In the genomic region with DNA sequence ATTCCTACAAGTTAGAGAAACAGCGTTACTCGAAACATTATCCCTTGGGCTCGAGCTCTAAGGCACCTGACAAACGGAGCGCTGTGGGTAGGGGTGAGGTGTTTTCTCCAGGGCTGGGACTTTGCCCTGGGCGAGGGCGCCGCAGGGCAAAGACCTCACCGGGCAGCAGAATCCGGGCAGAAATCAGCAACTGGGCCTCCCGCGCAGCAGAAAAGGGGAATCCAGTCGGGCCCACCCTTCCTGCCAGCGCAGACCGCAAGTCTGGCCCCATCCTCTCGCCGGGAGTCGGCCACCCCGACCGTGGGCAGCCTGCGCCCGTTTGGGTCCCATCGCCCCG, we compare ENCODE assay signal across 8 cellular contexts. TPM values are rescaled to one million over a fixed set of nuclear protein-coding genes. Genes with fewer than 3 reads are reported as not detected.
A peak's percentile ranks its signal among the peaks of the same experiment; 100 is the strongest.
DNase-seq lines count a peak whose midpoint lies in the region; ATAC-seq and TF ChIP-seq lines count a peak whose summit lies in the region.

No MANE protein-coding gene starts in this region.

- intact Hi-C loops in CD4-positive, alpha-beta T cell (cut with DNase I, micrococcal nuclease): loop anchor here in 1 of 2 experiments (2.0 to 10.0 kb wide), 5 partner anchors 165 to 1419 kb away; partner anchors contain the start of genes FAM151B, JMY, MTX3 and SERINC5

- H2BK12ac ChIP-seq in neuronal stem cell (ENCODE audit: low read length): no peak overlapping the region

- H2BK5ac ChIP-seq in neuronal stem cell (ENCODE audit: low read length): no peak overlapping the region

- H3K4me1 ChIP-seq in SJSA1 (replicated peaks) (peaks cover 20% of the 10 kb centered on the region), neuronal stem cell (ENCODE audit: control insufficient read depth in 2 of 2, insufficient read depth in 1 of 2, low read depth in 1 of 2, low read length in 2 of 2) (peaks cover 6 to 12% of the 10 kb centered on the region in 2 donors)

- peaks cover 42% of the 10 kb centered on the region for H3K36me3 Mint-ChIP-seq in CD4-positive, alpha-beta T cell (ENCODE audit: low read depth)

- no peaks in the 10 kb centered on the region for H3K9me3 Mint-ChIP-seq in CD4-positive, alpha-beta T cell

- no peak for TF ChIP-seq POLR2A in erythroblast (IDR thresholded peaks at IDR 0.05; ENCODE audit: low read length)

- CTCF ChIA-PET in CD4-positive, alpha-beta T cell (lab: Charles Lee): no interaction called here

- H3K27me3 Mint-ChIP-seq in CD4-positive, alpha-beta T cell: no peaks in the 10 kb centered on the region

- H4K91ac ChIP-seq in neuronal stem cell (ENCODE audit: low read depth, low read length, poor library complexity): no peak overlapping the region

- no peaks in the 10 kb centered on the region for H3K9me3 ChIP-seq in CD4-positive, alpha-beta T cell (ENCODE audit: control insufficient read depth, low read length)
- H3K9me3 ChIP-seq in SJSA1 (replicated peaks): no peaks in the 10 kb centered on the region
- no peaks in the 10 kb centered on the region for H3K9me3 ChIP-seq in neuronal stem cell (replicated peaks in 1 of 2; ENCODE audit: control insufficient read depth in 2 of 2, insufficient read depth in 1 of 2, low read depth in 1 of 2, low read length in 2 of 2)

- no peak overlapping the region for H2AK5ac ChIP-seq in neuronal stem cell (ENCODE audit: low read depth, low read length)

- peak overlapping the region; percentile 84 for H3K4me3 Mint-ChIP-seq in CD4-positive, alpha-beta T cell

- H3K36me3 ChIP-seq in SJSA1 (peaks cover 33% of the 10 kb centered on the region), neuronal stem cell (replicated peaks in 1 of 2; ENCODE audit: control insufficient read depth in 2 of 2, insufficient read depth in 2 of 2, low read length in 2 of 2) (peaks cover 0 to 41% of the 10 kb centered on the region in 2 donors)

- no peak overlapping the region for H3K27ac ChIP-seq in CD4-positive, alpha-beta T cell (ENCODE audit: low read depth, low read length)
- peak overlapping the region; percentile 88 for H3K27ac ChIP-seq in SJSA1
- H3K27ac ChIP-seq in neuronal stem cell (replicated peaks; ENCODE audit: low read length): peak overlapping the region; percentile 54

- H3K23ac ChIP-seq in neuronal stem cell (ENCODE audit: low read depth, low read length, poor library complexity): peak overlapping the region; percentile 52

- WGBS in neuronal stem cell (ENCODE audit: extremely low coverage in 2 of 2, insufficient read length in 2 of 2, insufficient replicate concordance in 1 of 2), 2 donors: no CpG with 5 or more reads among the region's 24 CpGs

- H3K14ac ChIP-seq in neuronal stem cell (ENCODE audit: low read length): peak overlapping the region; percentile 71

- TF ChIP-seq CTCF in CD4-positive, alpha-beta T cell (IDR thresholded peaks at IDR 0.05): no peak

- POLR2A ChIA-PET in CD4-positive, alpha-beta T cell (lab: Charles Lee): interaction anchor here (0.6 to 2.1 kb wide), 6 partner anchors 11 to 648 kb away, joined by 4 to 11 read pairs (median 6); partner anchors contain the start of genes ZCCHC9 and ZFYVE16

- H3K4me1 Mint-ChIP-seq in CD4-positive, alpha-beta T cell (ENCODE audit: low read depth): peaks cover 30% of the 10 kb centered on the region

- H2BK120ac ChIP-seq in neuronal stem cell (ENCODE audit: low read depth, low read length): no peak overlapping the region

- DNase-seq in CD4-positive, alpha-beta T cell: peak in 2 of 10 experiments; percentile 6 to 37
- peak; percentile 51 to 74 for DNase-seq in SJSA1 (ENCODE audit: low read depth in 1 of 2, low spot score in 2 of 2)
- DNase-seq in erythroblast (lab: John Stamatoyannopoulos, UW): peak; percentile 80 to 82
- DNase-seq in neuronal stem cell (ENCODE audit: low spot score): no peak
- DNase-seq in medulla oblongata (ENCODE audit: extremely low spot score): no peak

- H3K79me1 ChIP-seq in neuronal stem cell (ENCODE audit: low read depth, low read length): peaks cover 4% of the 10 kb centered on the region

- no peak overlapping the region for H3K4ac ChIP-seq in neuronal stem cell (ENCODE audit: low read length)

- no peak overlapping the region for H2BK15ac ChIP-seq in neuronal stem cell (ENCODE audit: low read length)

- H3K4me2 ChIP-seq in neuronal stem cell (ENCODE audit: insufficient read depth, low read length, poor library complexity, severe bottlenecking): peak overlapping the region; percentile 71

- no peak overlapping the region for H4K8ac ChIP-seq in neuronal stem cell (ENCODE audit: low read depth, low read length)

- ATAC-seq in CD4-positive, alpha-beta T cell (ENCODE audit: poor library complexity): no peak
- peak; percentile 2 for ATAC-seq in GM19438 (IDR thresholded peaks at IDR 0.05; ENCODE audit: low read depth, unreplicated experiment)
- no peak for ATAC-seq in HG03520 (IDR thresholded peaks at IDR 0.05; ENCODE audit: unreplicated experiment)
- ATAC-seq in HG03571 (IDR thresholded peaks at IDR 0.05; ENCODE audit: unreplicated experiment): no peak

- H3K4me3 ChIP-seq in SJSA1 (peak overlapping the region; percentile 95), neuronal stem cell (ENCODE audit: low read length in 2 of 2) (peak overlapping the region; percentile 89 to 91)

- peak overlapping the region; percentile 88 for H3K18ac ChIP-seq in neuronal stem cell (ENCODE audit: low read length)

- H3K27ac Mint-ChIP-seq in CD4-positive, alpha-beta T cell: peak overlapping the region; percentile 95

- H3K9ac ChIP-seq in neuronal stem cell (ENCODE audit: low read depth, low read length, poor library complexity): peak overlapping the region; percentile 94

- no peaks in the 10 kb centered on the region for H3K27me3 ChIP-seq in CD4-positive, alpha-beta T cell (ENCODE audit: control insufficient read depth, insufficient read depth, low read length)
- H3K27me3 ChIP-seq in SJSA1 (replicated peaks): no peaks in the 10 kb centered on the region
- H3K27me3 ChIP-seq in neuronal stem cell (ENCODE audit: control insufficient read depth in 3 of 3, insufficient read depth in 3 of 3, low read depth in 1 of 3, low read length in 3 of 3): no peaks in the 10 kb centered on the region

- H2AFZ ChIP-seq in neuronal stem cell (ENCODE audit: low read length): peak overlapping the region; percentile 84

RNA-seq across cellular contexts. Expression of gene MSH3, which starts 0.4 kb away (rescaled TPM):
- 10 to 100 TPM; 11.3 to 13.0 TPM for total RNA-seq in CD4-positive, alpha-beta T cell
- total RNA-seq in SJSA1 (2014; rRNA removed; shearing (Covaris generic)): 7.7 and 12.9 TPM in 2 replicates
- polyA plus RNA-seq in neuronal stem cell (2013, experiment 1 of 2): 11.4 TPM
- polyA plus RNA-seq in neuronal stem cell (2013, experiment 2 of 2): 11.8 TPM

RNA-seq across cellular contexts. Expression of gene DHFR, which starts 0.8 kb away (rescaled TPM):
- total RNA-seq in CD4-positive, alpha-beta T cell: 1 to 10 TPM; 3.6 to 4.0 TPM
- 145 and 147 TPM in 2 replicates for total RNA-seq in SJSA1 (2014; rRNA removed; shearing (Covaris generic))
- polyA plus RNA-seq in neuronal stem cell (2013, experiment 1 of 2): 139 TPM
- 143 TPM for polyA plus RNA-seq in neuronal stem cell (2013, experiment 2 of 2)

Comparison
In these comparisons a context has a peak if more than half of its experiments do, and no peak if none do; other contexts are left out.
1. DNase-seq: peak in SJSA1 (2 of 2) and erythroblast (2 of 2); none in neuronal stem cell (single experiment) and medulla oblongata (single experiment).
2. RNA of gene DHFR, which starts 0.8 kb away (total RNA-seq): 145 to 147 TPM in SJSA1; 3.6 to 4.0 TPM in CD4-positive, alpha-beta T cell; every median in the first group is over 10 times any median in the second.